21 cellular contexts compared by ENCODE assay signal in genomic region chr11:28337701-28338100, GRCh38.
"Had no signal": no experiment of that assay in that cellular context is flagged by ENCODE, and none has a peak within 500 bp of the region (broad histone marks: within the 10 kb centered on the region; RNA-seq: fewer than 3 reads in every experiment).

No MANE protein-coding gene starts in this region.

- H3K4me3 ChIP-seq: MG63, SJSA1, SK-N-MC had no signal

- DNase-seq: Karpas-422, KG1, MG63, MV-4-11, NCI-H1092, NCI-H1105 treated with DMSO at 0.1 percent for 48 hours, NCI-H1417 treated with DMSO at 0.1 percent for 48 hours, NCI-H146, NCI-H1694 treated with DMSO at 0.1 percent for 48 hours, NCI-H1930, NCI-H2081, NCI-H2107, NCI-H2227 treated with DMSO at 0.1 percent for 48 hours, NCI-H524, NCI-H526 treated with DMSO at 0.1 percent for 48 hours, NCI-H748 treated with DMSO at 0.1 percent for 48 hours, Right ventricle myocardium superior, RPMI8226, SIG-M5 had no signal
